In the genomic region with DNA sequence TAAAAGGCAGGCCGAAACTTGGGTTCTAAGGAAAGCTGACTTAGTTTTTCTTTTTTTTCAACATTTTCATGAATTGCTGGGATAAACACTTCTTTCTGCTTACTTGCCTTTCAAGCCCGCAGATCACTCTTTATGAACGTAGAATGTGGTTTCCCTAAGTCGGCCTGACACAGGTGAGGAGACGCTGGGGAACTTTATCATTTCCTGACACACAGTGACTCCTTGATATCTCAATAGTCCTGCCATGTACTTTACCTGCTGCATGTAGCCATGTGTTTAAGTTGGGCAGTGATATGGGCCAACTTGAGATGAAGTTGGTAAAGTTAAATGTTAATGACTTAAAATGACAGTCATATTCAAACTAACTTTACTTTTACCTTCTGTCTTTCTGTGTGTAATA, we compare ENCODE assay signal across 23 cellular contexts. TPM values are rescaled to one million over a fixed set of nuclear protein-coding genes. Genes with fewer than 3 reads are reported as not detected.
"Had no signal": no experiment of that assay in that cellular context is flagged by ENCODE, and none has a peak within 500 bp of the region (broad histone marks: within the 10 kb centered on the region; RNA-seq: fewer than 3 reads in every experiment).

No MANE protein-coding gene starts in this region.

- H3K4me3 ChIP-seq: PC-9, Peyer's patch, SJCRH30 had no signal

- H3K27me3 ChIP-seq: Peyer's patch, SJCRH30 had no signal

- H3K9me3 ChIP-seq: Peyer's patch, SJCRH30 had no signal

- H3K4me2 ChIP-seq: PC-9 had no signal

- H3K36me3 ChIP-seq: Peyer's patch, SJCRH30 had no signal

- DNase-seq: KBM-7; MM.1S; NCI-H1092 treated with DMSO at 0.1 percent for 48 hours; NCI-H1436; NCI-H187; NCI-H2029; NCI-H2081 treated with DMSO at 0.1 percent for 48 hours; NCI-H2171; NCI-H226; NCI-H446; NCI-H510A; NCI-H524 treated with DMSO at 0.1 percent for 48 hours; NCI-H69; NCI-H774; NK-92 treated with Interleukin-12 subunit alpha and Interleukin-12 subunit beta, amount 100 ng/mL, for 24 hours; PC-9; Peyer's patch; SHP77 treated with DMSO at 0.1 percent for 48 hours; SJCRH30; T-helper 1 cell had no signal

- H2AFZ ChIP-seq: PC-9 had no signal

- H3K4me1 ChIP-seq: Peyer's patch, SJCRH30 had no signal

RNA-seq across cellular contexts. Expression of a gene that starts 26.6 kb away (rescaled TPM):
- total RNA-seq: LHCN-M2, OCI-LY7 had no signal

RNA-seq across cellular contexts. Expression of a gene that starts 31.1 kb away (rescaled TPM):
- total RNA-seq: LHCN-M2, PC-9, RPMI7951, SJCRH30 had no signal
